3 cellular contexts compared by ENCODE assay signal in genomic region chrX:152507168-152507567, GRCh38. TPM values are rescaled to one million over a fixed set of nuclear protein-coding genes. Genes with fewer than 3 reads are reported as not detected.
"Had no signal": no experiment of that assay in that cellular context is flagged by ENCODE, and none has a peak within 500 bp of the region (broad histone marks: within the 10 kb centered on the region; RNA-seq: fewer than 3 reads in every experiment).

No MANE protein-coding gene starts in this region.

RNA-seq across cellular contexts. Expression of gene GABRA3, which starts 56.1 kb away (rescaled TPM):
- total RNA-seq: LHCN-M2, MCF 10A, NCI-H460 had no signal
